Comparison of ENCODE assay signal across 34 cellular contexts in the genomic region with DNA sequence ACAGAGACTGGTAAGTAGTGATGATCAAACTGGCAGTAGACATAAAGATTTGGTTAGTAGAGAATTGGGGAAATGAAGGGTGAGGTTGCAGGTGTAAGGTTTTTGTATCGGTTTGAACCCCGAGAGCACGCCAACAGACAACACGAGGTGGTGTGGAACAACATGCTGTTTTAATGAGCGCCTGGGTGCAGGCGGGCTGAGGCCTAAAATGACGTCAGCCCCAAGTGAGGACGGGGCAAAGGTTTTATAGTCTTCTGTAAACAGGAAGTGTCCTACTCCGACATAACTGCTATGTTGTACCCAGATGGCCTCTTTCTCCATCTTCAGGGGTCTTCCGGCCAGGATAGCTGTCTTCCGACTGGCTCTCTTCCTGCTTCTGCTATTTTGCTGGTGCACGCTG.
"Had no signal": no experiment of that assay in that cellular context is flagged by ENCODE, and none has a peak within 500 bp of the region (broad histone marks: within the 10 kb centered on the region; RNA-seq: fewer than 3 reads in every experiment).

No MANE protein-coding gene starts in this region.

- H3K4me3 ChIP-seq: adrenal gland, breast epithelium, cardiac muscle cell, colonic mucosa, esophagus squamous epithelium, gastroesophageal sphincter had no signal

- H3K4me3 Mint-ChIP-seq: activated CD4-positive, alpha-beta memory T cell treated with anti-CD3 and anti-CD28 coated beads for 36 hours; activated CD8-positive, alpha-beta memory T cell treated with anti-CD3 and anti-CD28 coated beads, Interleukin-2, amount 10 ng/mL, durations not matched to agents 7 days and 5 days; activated CD8-positive, alpha-beta T cell treated with anti-CD3 and anti-CD28 coated beads, Interleukin-2, amount 10 ng/mL, durations not matched to agents 7 days and 5 days; activated naive CD4-positive, alpha-beta T cell treated with anti-CD3 and anti-CD28 coated beads for 36 hours; activated naive CD4-positive, alpha-beta T cell treated with anti-CD3 and anti-CD28 coated beads, Interleukin-2, amount 50 U/mL, for 24 hours; activated naive CD8-positive, alpha-beta T cell treated with anti-CD3 and anti-CD28 coated beads for 36 hours; activated naive CD8-positive, alpha-beta T cell treated with anti-CD3 and anti-CD28 coated beads, Interleukin-2, amount 50 U/mL, for 24 hours; activated T-helper 1 cell treated with anti-CD3 and anti-CD28 coated beads, Interleukin-12 subunit alpha, Interleukin-12 subunit beta, Interleukin-2, Interleukin-4 antibody, amounts not matched to agents 30 ng/mL and 10 ng/mL and 1 ng/mL, durations not matched to agents 14 hours and 24 hours and 36 hours; brain had no signal

- H3K36me3 Mint-ChIP-seq: activated CD4-positive, alpha-beta memory T cell treated with anti-CD3 and anti-CD28 coated beads for 36 hours; activated CD8-positive, alpha-beta memory T cell treated with anti-CD3 and anti-CD28 coated beads, Interleukin-2, amount 10 ng/mL, durations not matched to agents 7 days and 5 days; activated naive CD4-positive, alpha-beta T cell treated with anti-CD3 and anti-CD28 coated beads, Interleukin-2, amount 50 U/mL, for 24 hours; activated naive CD8-positive, alpha-beta T cell treated with anti-CD3 and anti-CD28 coated beads for 36 hours; brain had no signal

- ATAC-seq: activated CD8-positive, alpha-beta memory T cell treated with anti-CD3 and anti-CD28 coated beads, Interleukin-2, amount 10 ng/mL, durations not matched to agents 7 days and 5 days; activated CD8-positive, alpha-beta T cell treated with anti-CD3 and anti-CD28 coated beads, Interleukin-2, amount 10 ng/mL, durations not matched to agents 7 days and 5 days; activated naive CD8-positive, alpha-beta T cell treated with anti-CD3 and anti-CD28 coated beads, Interleukin-2, amount 50 U/mL, for 24 hours; gastroesophageal sphincter had no signal

- H3K4me1 ChIP-seq: adrenal gland, breast epithelium, colonic mucosa, esophagus squamous epithelium, gastroesophageal sphincter had no signal

- H3K9me3 Mint-ChIP-seq: activated CD4-positive, alpha-beta memory T cell treated with anti-CD3 and anti-CD28 coated beads for 36 hours; activated naive CD4-positive, alpha-beta T cell treated with anti-CD3 and anti-CD28 coated beads for 36 hours; activated naive CD4-positive, alpha-beta T cell treated with anti-CD3 and anti-CD28 coated beads, Interleukin-2, amount 50 U/mL, for 24 hours; activated naive CD8-positive, alpha-beta T cell treated with anti-CD3 and anti-CD28 coated beads for 36 hours; activated naive CD8-positive, alpha-beta T cell treated with anti-CD3 and anti-CD28 coated beads, Interleukin-2, amount 50 U/mL, for 24 hours; activated T-helper 2 cell treated with anti-CD3 and anti-CD28 coated beads, Interferon-gamma antibody, Interleukin-2, Interleukin-4, amounts not matched to agents 10 μg/mL and 5 μg/mL and 100 μg/mL, durations not matched to agents 14 hours and 24 hours and 36 hours had no signal

- H3K4me1 Mint-ChIP-seq: activated CD8-positive, alpha-beta memory T cell treated with anti-CD3 and anti-CD28 coated beads, Interleukin-2, amount 10 ng/mL, durations not matched to agents 7 days and 5 days; activated naive CD4-positive, alpha-beta T cell treated with anti-CD3 and anti-CD28 coated beads, Interleukin-2, amount 50 U/mL, for 24 hours had no signal

- H3K9me3 ChIP-seq: adrenal gland, breast epithelium, colonic mucosa, esophagus squamous epithelium, gastroesophageal sphincter had no signal

- H3K27me3 ChIP-seq: adrenal gland, breast epithelium, cardiac muscle cell, colonic mucosa, esophagus squamous epithelium, gastroesophageal sphincter had no signal

- FAIRE-seq: endometrium, endothelial cell of umbilical vein had no signal

- H3K27ac Mint-ChIP-seq: activated CD4-positive, alpha-beta memory T cell treated with anti-CD3 and anti-CD28 coated beads for 36 hours; activated CD8-positive, alpha-beta memory T cell treated with anti-CD3 and anti-CD28 coated beads, Interleukin-2, amount 10 ng/mL, durations not matched to agents 7 days and 5 days; activated CD8-positive, alpha-beta T cell treated with anti-CD3 and anti-CD28 coated beads, Interleukin-2, amount 10 ng/mL, durations not matched to agents 7 days and 5 days; activated naive CD4-positive, alpha-beta T cell treated with anti-CD3 and anti-CD28 coated beads for 36 hours; activated naive CD4-positive, alpha-beta T cell treated with anti-CD3 and anti-CD28 coated beads, Interleukin-2, amount 50 U/mL, for 24 hours; activated naive CD8-positive, alpha-beta T cell treated with anti-CD3 and anti-CD28 coated beads for 36 hours; activated naive CD8-positive, alpha-beta T cell treated with anti-CD3 and anti-CD28 coated beads, Interleukin-2, amount 50 U/mL, for 24 hours; activated T-helper 1 cell treated with anti-CD3 and anti-CD28 coated beads, Interleukin-12 subunit alpha, Interleukin-12 subunit beta, Interleukin-2, Interleukin-4 antibody, amounts not matched to agents 30 ng/mL and 10 ng/mL and 1 ng/mL, durations not matched to agents 14 hours and 24 hours and 36 hours; activated T-helper 2 cell treated with anti-CD3 and anti-CD28 coated beads, Interferon-gamma antibody, Interleukin-2, Interleukin-4, amounts not matched to agents 10 μg/mL and 5 μg/mL and 100 μg/mL, durations not matched to agents 14 hours and 24 hours and 36 hours had no signal

- DNase-seq: activated CD4-positive, alpha-beta memory T cell treated with anti-CD3 and anti-CD28 coated beads for 36 hours; activated CD4-positive, alpha-beta T cell treated with anti-CD3 and anti-CD28 coated beads for 1 hour; activated CD4-positive, alpha-beta T cell treated with anti-CD3 and anti-CD28 coated beads for 4 hours; activated CD4-positive, CD25-positive, alpha-beta regulatory T cell; activated CD8-positive, alpha-beta memory T cell treated with anti-CD3 and anti-CD28 coated beads, Interleukin-2, amount 10 ng/mL, durations not matched to agents 7 days and 5 days; activated CD8-positive, alpha-beta memory T cell treated with anti-CD3 and anti-CD28 coated beads, Interleukin-2, amount 50 U/mL, for 4 hours; activated CD8-positive, alpha-beta T cell treated with anti-CD3 and anti-CD28 coated beads, Interleukin-2, amount 10 ng/mL, durations not matched to agents 7 days and 5 days; activated effector memory CD4-positive, alpha-beta T cell treated with anti-CD3 and anti-CD28 coated beads, Interleukin-2, amount 50 U/mL, for 16 hours; activated naive CD4-positive, alpha-beta T cell treated with anti-CD3 and anti-CD28 coated beads for 36 hours; activated naive CD8-positive, alpha-beta T cell treated with anti-CD3 and anti-CD28 coated beads for 36 hours; activated naive CD8-positive, alpha-beta T cell treated with anti-CD3 and anti-CD28 coated beads, Interleukin-2, amount 50 U/mL, for 24 hours; activated T-cell treated with anti-CD3 and anti-CD28 coated beads, Interleukin-2, amount 50 U/mL, for 1 hour; activated T-cell treated with anti-CD3 and anti-CD28 coated beads, Interleukin-2, amount 50 U/mL, for 48 hours; adrenal gland; amygdala; aorta; central memory CD4-positive, alpha-beta T cell; cerebellar nuclear complex; colonic mucosa; effector CD8-positive, alpha-beta T cell; esophagus squamous epithelium; foreskin melanocyte; head of caudate nucleus; T-helper 2 cell had no signal

- H3K36me3 ChIP-seq: adrenal gland, breast epithelium, cardiac muscle cell, colonic mucosa, esophagus squamous epithelium, gastroesophageal sphincter had no signal

- H3K27ac ChIP-seq: adrenal gland, breast epithelium, cardiac muscle cell, colonic mucosa, epithelial cell of prostate, esophagus squamous epithelium, gastroesophageal sphincter had no signal

- H3K27me3 Mint-ChIP-seq: activated CD4-positive, alpha-beta memory T cell treated with anti-CD3 and anti-CD28 coated beads for 36 hours; activated CD8-positive, alpha-beta memory T cell treated with anti-CD3 and anti-CD28 coated beads, Interleukin-2, amount 10 ng/mL, durations not matched to agents 7 days and 5 days; activated naive CD4-positive, alpha-beta T cell treated with anti-CD3 and anti-CD28 coated beads, Interleukin-2, amount 50 U/mL, for 24 hours; activated naive CD8-positive, alpha-beta T cell treated with anti-CD3 and anti-CD28 coated beads for 36 hours; activated naive CD8-positive, alpha-beta T cell treated with anti-CD3 and anti-CD28 coated beads, Interleukin-2, amount 50 U/mL, for 24 hours had no signal
